8 cellular contexts compared by ENCODE assay signal in the genomic region with DNA sequence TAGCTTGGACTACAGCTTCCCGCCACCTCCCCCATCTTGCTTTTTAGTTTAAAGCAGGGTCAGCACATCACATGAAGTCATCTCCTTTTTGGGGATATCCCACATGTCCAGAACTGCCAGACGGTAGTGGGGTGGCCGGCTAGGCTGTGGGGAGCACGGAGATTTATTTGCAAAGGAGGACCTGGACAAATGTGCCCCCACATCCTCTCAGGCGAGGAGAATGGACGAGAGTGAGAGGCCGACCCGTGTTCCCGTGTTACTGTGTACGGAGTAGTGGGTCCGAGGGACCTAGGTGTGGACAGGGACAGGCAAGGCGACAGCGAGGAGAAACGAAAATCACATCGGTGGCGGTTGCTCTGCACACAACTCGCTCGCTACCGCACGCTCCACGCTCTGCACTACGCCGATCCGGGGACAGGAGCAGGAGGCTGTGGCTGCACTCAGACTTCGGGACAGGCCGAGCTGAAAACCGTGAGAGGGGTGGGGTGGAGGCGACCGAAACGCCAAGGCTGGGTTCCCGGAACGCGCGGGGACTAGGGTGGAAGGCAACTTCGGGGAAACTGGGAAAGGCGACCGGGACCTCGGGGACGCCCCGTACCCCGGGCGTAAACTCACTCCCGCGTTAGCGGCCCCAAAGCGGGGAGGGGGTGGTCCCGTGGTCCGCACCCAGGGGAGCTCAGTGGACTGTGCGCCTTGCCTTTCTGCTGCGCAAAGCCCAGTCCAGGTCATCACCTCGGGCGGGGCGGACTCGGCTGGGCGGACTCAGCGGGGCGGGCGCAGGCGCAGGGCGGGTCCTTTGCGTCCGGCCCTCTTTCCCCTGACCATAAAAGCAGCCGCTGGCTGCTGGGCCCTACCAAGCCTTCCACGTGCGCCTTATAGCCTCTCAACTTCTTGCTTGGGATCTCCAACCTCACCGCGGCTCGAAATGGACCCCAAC. TPM values are rescaled to one million over a fixed set of nuclear protein-coding genes. Genes with fewer than 3 reads are reported as not detected.
DNase-seq lines count a peak whose midpoint lies in the region; ATAC-seq and TF ChIP-seq lines count a peak whose summit lies in the region.

MT1A (plus strand) TSS at position 853 of the 937 bp plus-strand sequence; CDS start at position 926, 73 bp downstream.

- ATAC-seq in naive thymus-derived CD4-positive, alpha-beta T cell: no peak
- ATAC-seq in HG02759 (IDR thresholded peaks at IDR 0.05; ENCODE audit: unreplicated experiment): no peak

- peaks cover 0 to 14% of the 10 kb centered on the region in 2 donors for H3K4me1 ChIP-seq in naive thymus-derived CD4-positive, alpha-beta T cell (ENCODE audit: control insufficient read depth in 2 of 2, insufficient read depth in 2 of 2, low read length in 2 of 2)

- peaks cover 0 to 2% (median 0%) of the 10 kb centered on the region in 5 donors for H3K36me3 Mint-ChIP-seq in naive thymus-derived CD4-positive, alpha-beta T cell

- DNase-seq in SW480 (ENCODE audit: low spot score): peak; percentile 24
- peak; percentile 20 for DNase-seq in fibroblast of peridontal ligament (ENCODE audit: extremely low read depth)
- DNase-seq in naive thymus-derived CD4-positive, alpha-beta T cell: peak in 1 of 9 donors; percentile 42
- DNase-seq in stimulated activated naive CD4-positive, alpha-beta T cell treated with Interleukin-2 at 50 U/mL for 16 hours (lab: John Stamatoyannopoulos, UW): no peak
- no peak for DNase-seq in GM19240 (ENCODE audit: insufficient read length, low spot score)
- DNase-seq in activated CD4-positive, alpha-beta T cell treated with anti-CD3 and anti-CD28 coated beads for 1 hour: no peak

- peaks cover 22 to 50% (median 34%) of the 10 kb centered on the region in 7 donors for H3K4me1 Mint-ChIP-seq in naive thymus-derived CD4-positive, alpha-beta T cell

- no peaks in the 10 kb centered on the region for H3K36me3 ChIP-seq in naive thymus-derived CD4-positive, alpha-beta T cell (ENCODE audit: control insufficient read depth in 2 of 3, insufficient read depth in 3 of 3, low read length in 3 of 3)

- H3K4me3 Mint-ChIP-seq in naive thymus-derived CD4-positive, alpha-beta T cell: peak within 1 kb of the TSS in 7 of 10 donors; percentile 42 to 86 (median 54)

- POLR2A ChIA-PET in naive thymus-derived CD4-positive, alpha-beta T cell (lab: Charles Lee): interaction anchor here (0.9 kb wide), 1 partner anchor 11 kb away, joined by 4 read pairs; no protein-coding TSS in a partner anchor

- intact Hi-C loops in naive thymus-derived CD4-positive, alpha-beta T cell (cut with micrococcal nuclease): no loop called here

- peaks cover 7 to 23% of the 10 kb centered on the region in 2 donors for H3K27me3 ChIP-seq in naive thymus-derived CD4-positive, alpha-beta T cell (ENCODE audit: control insufficient read depth in 2 of 2, insufficient read depth in 2 of 2, low read length in 2 of 2)

- no peak within 1 kb of the TSS for H3K4me3 ChIP-seq in naive thymus-derived CD4-positive, alpha-beta T cell (ENCODE audit: low read length)

- TF ChIP-seq CTCF in C4-2B (conservative IDR thresholded peaks at IDR 0.05): no peak

- no peak within 1 kb of the TSS for H3K27ac Mint-ChIP-seq in naive thymus-derived CD4-positive, alpha-beta T cell

- peaks cover 71 to 94% (median 75%) of the 10 kb centered on the region in 5 donors for H3K27me3 Mint-ChIP-seq in naive thymus-derived CD4-positive, alpha-beta T cell

- CTCF ChIA-PET in naive thymus-derived CD4-positive, alpha-beta T cell (lab: Charles Lee): interaction anchor here (1.3 kb wide), 1 partner anchor 8 kb away, joined by 4 read pairs; no protein-coding TSS in a partner anchor

- no peaks in the 10 kb centered on the region for H3K9me3 ChIP-seq in naive thymus-derived CD4-positive, alpha-beta T cell (ENCODE audit: control insufficient read depth in 2 of 3, low read length in 3 of 3)

- peak within 1 kb of the TSS; percentile 24; the same call in 1 of the 2 replicates for H3K27ac ChIP-seq in C4-2B
- H3K27ac ChIP-seq in naive thymus-derived CD4-positive, alpha-beta T cell (ENCODE audit: low read depth, low read length): no peak within 1 kb of the TSS

- peaks cover 0 to 6% (median 0%) of the 10 kb centered on the region in 11 donors for H3K9me3 Mint-ChIP-seq in naive thymus-derived CD4-positive, alpha-beta T cell

RNA-seq across cellular contexts. Expression of gene MT1A, which starts in this region (rescaled TPM):
- total RNA-seq in naive thymus-derived CD4-positive, alpha-beta T cell: under 1 TPM in 1 of 5 experiments, not detected in 4; 0.92 TPM
- polyA plus RNA-seq in naive thymus-derived CD4-positive, alpha-beta T cell: not detected

Comparison
In these comparisons a context has a peak if more than half of its experiments do, and no peak if none do; other contexts are left out.
1. DNase-seq: peak in SW480 (single experiment) and fibroblast of peridontal ligament (single experiment); none in stimulated activated naive CD4-positive, alpha-beta T cell treated with Interleukin-2 at 50 U/mL for 16 hours (single experiment), GM19240 (single experiment) and activated CD4-positive, alpha-beta T cell treated with anti-CD3 and anti-CD28 coated beads for 1 hour (single experiment).